ENCODE assay signal across 27 cellular contexts in the genomic region with DNA sequence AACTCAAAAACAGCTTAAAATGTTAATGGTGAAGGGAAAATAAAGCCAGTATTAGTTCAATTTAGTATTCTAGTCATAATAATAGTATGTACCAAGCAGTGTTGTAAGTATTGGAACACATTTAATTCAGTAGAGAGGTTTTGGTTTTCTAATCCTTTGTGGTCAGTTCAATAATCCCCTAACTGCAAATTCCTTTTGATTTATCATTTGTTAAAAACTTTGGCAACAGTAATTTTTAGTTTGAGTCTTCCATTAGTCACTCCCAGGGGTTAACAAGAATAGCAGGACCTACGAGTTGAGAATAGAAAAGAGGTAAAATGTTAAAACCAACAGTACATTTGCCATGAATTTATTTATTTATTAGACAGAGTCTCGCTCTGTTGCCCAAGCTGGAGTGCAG. TPM values are rescaled to one million over a fixed set of nuclear protein-coding genes. Genes with fewer than 3 reads are reported as not detected.
DNase-seq lines count a peak whose midpoint lies in the region; ATAC-seq and TF ChIP-seq lines count a peak whose summit lies in the region.
"Had no signal": no experiment of that assay in that cellular context is flagged by ENCODE, and none has a peak within 500 bp of the region (broad histone marks: within the 10 kb centered on the region; RNA-seq: fewer than 3 reads in every experiment).

No MANE protein-coding gene starts in this region.

- H4K20me1 ChIP-seq in mammary epithelial cell (ENCODE audit: insufficient read depth, low read length) (no peaks in the 10 kb centered on the region), OCI-LY7 (ENCODE audit: insufficient read depth, low read length) (no peaks in the 10 kb centered on the region)

- no peaks in the 10 kb centered on the region for H3K9me2 ChIP-seq in OCI-LY7 (ENCODE audit: insufficient read depth, low read length)

- dilution Hi-C loops in mammary epithelial cell (cut with HindIII; ENCODE audit: low sequenced_read_pairs), result no loop called here

- TF ChIP-seq POLR2A in breast epithelium (IDR thresholded peaks at IDR 0.05), result no peak

- no peak overlapping the region for H3K9ac ChIP-seq in mammary epithelial cell (ENCODE audit: insufficient read depth, low read length)

- WGBS in mammary epithelial cell (ENCODE audit: low coverage, missing lambda C conversion rate), result 55% methylated on average over 2 of the region's 2 CpGs

- TF ChIP-seq CTCF in mammary epithelial cell (conservative IDR thresholded peaks at IDR 0.05 in 1 of 2, IDR thresholded peaks at IDR 0.05 in 1 of 2; ENCODE audit: extremely low read depth in 1 of 2, insufficient read depth in 1 of 2, low read depth in 1 of 2, low read length in 2 of 2), result no peak
- no peak for TF ChIP-seq CTCF in breast epithelium (IDR thresholded peaks at IDR 0.05)
- TF ChIP-seq CTCF in foreskin fibroblast (IDR thresholded peaks at IDR 0.05; ENCODE audit: low read depth, low read length), result no peak
- TF ChIP-seq CTCF in OCI-LY7 (conservative IDR thresholded peaks at IDR 0.05; ENCODE audit: low read length), result no peak

- H2AFZ ChIP-seq in mammary epithelial cell (ENCODE audit: low read depth, low read length) (no peak overlapping the region), OCI-LY7 (ENCODE audit: low read length) (no peak overlapping the region)

- POLR2A ChIA-PET in OCI-LY7 (lab: Charles Lee), result interaction anchor here (0.6 to 1.2 kb wide), 4 partner anchors 10 to 903 kb away, joined by 3 to 4 read pairs (median 4); a partner anchor contains a TSS

- H3K79me2 ChIP-seq in mammary epithelial cell (ENCODE audit: insufficient read depth, low read length) (peaks cover 21% of the 10 kb centered on the region), OCI-LY7 (ENCODE audit: insufficient read depth, low read depth, low read length) (peaks cover 28% of the 10 kb centered on the region)

- H3K9me3 ChIP-seq in mammary epithelial cell (replicated peaks; ENCODE audit: insufficient read depth, low read length), result no peaks in the 10 kb centered on the region
- no peaks in the 10 kb centered on the region for H3K9me3 ChIP-seq in breast epithelium
- H3K9me3 ChIP-seq in OCI-LY7 (ENCODE audit: low read length), result no peaks in the 10 kb centered on the region
- H3K9me3 ChIP-seq: lower lobe of right lung, neutrophil, Peyer's patch, SJSA1, spleen had no signal

- H3K4me1 ChIP-seq in mammary epithelial cell (ENCODE audit: insufficient read depth, low read length), result no peaks in the 10 kb centered on the region
- H3K4me1 ChIP-seq in breast epithelium, result no peaks in the 10 kb centered on the region
- H3K4me1 ChIP-seq in OCI-LY7 (ENCODE audit: insufficient read depth, low read length, poor library complexity, severe bottlenecking), result peaks cover 6% of the 10 kb centered on the region
- H3K4me1 ChIP-seq: Peyer's patch, SJSA1 had no signal

- CTCF ChIA-PET in mammary epithelial cell (lab: Charles Lee; ENCODE audit: low non-redundant PET), result no interaction called here
- CTCF ChIA-PET in OCI-LY7 (lab: Charles Lee; ENCODE audit: unreplicated experiment), result no interaction called here

- peak; percentile 29 for DNase-seq in mammary epithelial cell
- DNase-seq in breast epithelium (ENCODE audit: low spot score in 2 of 2), result no peak
- DNase-seq in amniotic epithelial cell (ENCODE audit: low read depth), result peak; percentile 74
- DNase-seq in foreskin fibroblast, result peak; percentile 44 to 59
- DNase-seq in stromal cell of bone marrow (ENCODE audit: low read depth), result peak; percentile 65
- DNase-seq in OCI-LY7 (ENCODE audit: low spot score), result no peak
- DNase-seq in D341Med (ENCODE audit: low spot score), result no peak
- DNase-seq: activated CD4-positive, alpha-beta T cell treated with anti-CD3 and anti-CD28 coated beads, Interleukin-2, amount 10 ng/mL, durations not matched to agents 24 days and 14 days; activated naive CD4-positive, alpha-beta T cell treated with anti-CD3 and anti-CD28 coated beads for 36 hours; aorta; CD8-positive, alpha-beta memory T cell; DMS53; GOT3; kidney; lower lobe of right lung; NCI-H1048; NCI-H187; NCI-H2171 treated with DMSO at 0.1 percent for 48 hours; NCI-H524 treated with DMSO at 0.1 percent for 48 hours; Peyer's patch; spleen; stimulated activated CD4-positive, alpha-beta T cell treated with anti-CD3 and anti-CD28 coated beads, Interleukin-2, amount 100 ng/mL, for 48 hours; T-helper 17 cell had no signal

- no peaks in the 10 kb centered on the region for H3K27me3 ChIP-seq in mammary epithelial cell (ENCODE audit: insufficient read depth, low read length)
- no peaks in the 10 kb centered on the region for H3K27me3 ChIP-seq in breast epithelium
- H3K27me3 ChIP-seq: neutrophil, Peyer's patch, SJSA1, spleen had no signal

- BruUV-seq in mammary epithelial cell (replicated peaks; lab: Mats Ljungman, UMichigan) (no TSS peak), OCI-LY7 (replicated peaks; lab: Mats Ljungman, UMichigan) (no TSS peak)

- in situ Hi-C loops in mammary epithelial cell (cut with MboI; ENCODE audit: low sequenced_read_pairs in 2 of 2), result no loop called here

- no peak overlapping the region for H3K4me3 ChIP-seq in mammary epithelial cell (replicated peaks in 1 of 3; ENCODE audit: insufficient read depth in 1 of 3, low read depth in 2 of 3, low read length in 3 of 3)
- no peak overlapping the region for H3K4me3 ChIP-seq in breast epithelium
- no peak overlapping the region for H3K4me3 ChIP-seq in foreskin fibroblast (ENCODE audit: low read depth in 1 of 2, low read length in 2 of 2)
- no peak overlapping the region for H3K4me3 ChIP-seq in OCI-LY7 (ENCODE audit: low read depth, low read length, poor library complexity, severe bottlenecking)
- H3K4me3 ChIP-seq: lower lobe of right lung, Peyer's patch, SJSA1, spleen had no signal

- H3K4me2 ChIP-seq in mammary epithelial cell (ENCODE audit: insufficient read depth, low read depth, low read length), result peak overlapping the region; percentile 6
- no peak overlapping the region for H3K4me2 ChIP-seq in OCI-LY7 (ENCODE audit: low read length)

- intact Hi-C loops in mammary epithelial cell (cut with micrococcal nuclease), result no loop called here
- intact Hi-C loops in breast epithelium (cut with DNase I; ENCODE audit: low total_unique reads), result no loop called here
- intact Hi-C loops in OCI-LY7 (cut with micrococcal nuclease; ENCODE audit: unreplicated experiment), result no loop called here

- ATAC-seq in HG02852 (IDR thresholded peaks at IDR 0.05; ENCODE audit: unreplicated experiment), result no peak
- ATAC-seq: lower lobe of right lung; stimulated activated memory B cell treated with anti-CD40 and anti-IgM and Interleukin-4, amounts not matched to agents 10 μg/mL and 1 μg/mL and 100 μg/mL, for 72 hours; T-helper 17 cell had no signal

- peaks cover 23% of the 10 kb centered on the region for H3K36me3 ChIP-seq in mammary epithelial cell (ENCODE audit: insufficient read depth, low read length)
- no peaks in the 10 kb centered on the region for H3K36me3 ChIP-seq in breast epithelium
- peaks cover 73% of the 10 kb centered on the region for H3K36me3 ChIP-seq in OCI-LY7 (ENCODE audit: insufficient read depth, low read length)

- H3K27ac ChIP-seq in mammary epithelial cell (ENCODE audit: insufficient read depth, low read depth, low read length), result no peak overlapping the region
- no peak overlapping the region for H3K27ac ChIP-seq in breast epithelium
- H3K27ac ChIP-seq in OCI-LY7 (ENCODE audit: low read depth, low read length, poor library complexity, severe bottlenecking), result no peak overlapping the region
- H3K27ac ChIP-seq: lower lobe of right lung, neutrophil, Peyer's patch, SJSA1, spleen had no signal

RNA-seq across cellular contexts. Expression of a gene that starts 10.7 kb away (rescaled TPM):
- 10 to 100 TPM; 24.2 to 27.2 TPM for total RNA-seq in mammary epithelial cell
- polyA plus RNA-seq in mammary epithelial cell, result 22.8 TPM
- polyA minus RNA-seq in mammary epithelial cell, result 27.3 TPM
- 10 to 100 TPM; 22.4 to 27.4 (median 24.3) TPM for total RNA-seq in breast epithelium
- 25.4 and 36.2 TPM in 2 replicates for total RNA-seq in OCI-LY7 (2014; rRNA removed; shearing (Covaris generic))
- total RNA-seq in OCI-LY7 (2022), result 36.5 and 38.6 TPM in 2 replicates

RNA-seq across cellular contexts. Expression of a gene that starts 22.8 kb away (rescaled TPM):
- 10 to 100 TPM; 55.6 to 96.0 TPM for total RNA-seq in mammary epithelial cell
- polyA plus RNA-seq in mammary epithelial cell, result 42.8 TPM
- polyA minus RNA-seq in mammary epithelial cell, result 69.1 TPM
- 10 to 100 TPM; 45.2 to 57.6 (median 46.2) TPM for total RNA-seq in breast epithelium
- 45.3 and 46.6 TPM in 2 replicates for total RNA-seq in OCI-LY7 (2014; rRNA removed; shearing (Covaris generic))
- total RNA-seq in OCI-LY7 (2022), result 33.3 and 38.6 TPM in 2 replicates

Comparison
In these comparisons a context has a peak if more than half of its experiments do, and no peak if none do; other contexts are left out.
1. DNase-seq: peak in mammary epithelial cell (single experiment), amniotic epithelial cell (single experiment), foreskin fibroblast (2 of 2) and stromal cell of bone marrow (single experiment); none in breast epithelium (0 of 2), OCI-LY7 (single experiment) and D341Med (single experiment).